In genomic region chr5:143560378-143560777, GRCh38 we compare ENCODE assay signal across 20 cellular contexts.
"Had no signal": no experiment of that assay in that cellular context is flagged by ENCODE, and none has a peak within 500 bp of the region (broad histone marks: within the 10 kb centered on the region; RNA-seq: fewer than 3 reads in every experiment).

No MANE protein-coding gene starts in this region.

- H3K4me1 ChIP-seq: testis had no signal

- H3K27me3 ChIP-seq: dorsolateral prefrontal cortex, heart right ventricle, sigmoid colon, testis, tibial nerve, upper lobe of right lung, vagina had no signal

- H3K4me3 ChIP-seq: dorsolateral prefrontal cortex, heart right ventricle, mucosa of descending colon, sigmoid colon, skin epidermis, testis, tibial nerve, upper lobe of right lung, vagina had no signal

- H3K36me3 ChIP-seq: heart right ventricle, sigmoid colon, tibial nerve, upper lobe of right lung, vagina had no signal

- ATAC-seq: esophagus mucosa; heart right ventricle; mucosa of descending colon; naive thymus-derived CD8-positive, alpha-beta T cell; stimulated activated naive B cell treated with anti-CD40 and anti-IgM and Interleukin-4, amounts not matched to agents 10 μg/mL and 1 μg/mL and 100 μg/mL, for 72 hours; stimulated activated naive CD8-positive, alpha-beta T cell treated with anti-CD3 and anti-CD28 coated beads, Interleukin-15, amount 100 ng/mL, for 72 hours; upper lobe of right lung had no signal

- H3K9me3 ChIP-seq: heart right ventricle, mucosa of descending colon, sigmoid colon, testis, tibial nerve, upper lobe of right lung, vagina had no signal

- H3K27ac ChIP-seq: dorsolateral prefrontal cortex, heart right ventricle, sigmoid colon, skin epidermis, testis, tibial nerve, upper lobe of right lung, vagina had no signal

- DNase-seq: dorsolateral prefrontal cortex; effector memory CD4-positive, alpha-beta T cell; heart right ventricle; hypothalamus; kidney glomerular epithelial cell; mammary epithelial cell; mucosa of descending colon; naive thymus-derived CD8-positive, alpha-beta T cell; posterior cingulate gyrus; sigmoid colon; stimulated activated CD4-positive, alpha-beta T cell treated with anti-CD3 and anti-CD28 coated beads, Interleukin-2, amount 100 ng/mL, for 24 hours; stimulated activated CD4-positive, alpha-beta T cell treated with anti-CD3 and anti-CD28 coated beads, Interleukin-4, amount 100 ng/mL, for 4 hours; stimulated activated naive B cell treated with anti-CD40 and anti-IgM and Interleukin-4, amounts not matched to agents 10 μg/mL and 1 μg/mL and 100 μg/mL, for 72 hours; stimulated activated naive CD8-positive, alpha-beta T cell treated with anti-CD3 and anti-CD28 coated beads, Interleukin-15, amount 100 ng/mL, for 72 hours; testis; upper lobe of right lung had no signal
